Comparison of ENCODE assay signal across 9 cellular contexts in genomic region chr22:43159484-43160178, GRCh38. TPM values are rescaled to one million over a fixed set of nuclear protein-coding genes. Genes with fewer than 3 reads are reported as not detected.
A peak's percentile ranks its signal among the peaks of the same experiment; 100 is the strongest.
DNase-seq lines count a peak whose midpoint lies in the region; ATAC-seq and TF ChIP-seq lines count a peak whose summit lies in the region.
"Had no signal": no experiment of that assay in that cellular context is flagged by ENCODE, and none has a peak within 500 bp of the region (broad histone marks: within the 10 kb centered on the region; RNA-seq: fewer than 3 reads in every experiment).

No MANE protein-coding gene starts in this region.

- H3K9me3 ChIP-seq in neural progenitor cell (ENCODE audit: low read depth) = no peaks in the 10 kb centered on the region

- H3K4me3 ChIP-seq in neural progenitor cell = no peak overlapping the region

- no peak overlapping the region for H2AFZ ChIP-seq in neural progenitor cell (replicated peaks)

- no peaks in the 10 kb centered on the region for H3K4me1 ChIP-seq in neural progenitor cell

- H3K27ac Mint-ChIP-seq in neural progenitor cell = no peak overlapping the region
- H3K27ac Mint-ChIP-seq in activated T-cell treated with anti-CD3 and anti-CD28 coated beads, Interleukin-2, amount 50 U/mL, for 72 hours = no peak overlapping the region

- no peak for ATAC-seq in HG02840 (IDR thresholded peaks at IDR 0.05; ENCODE audit: low FRiP score, unreplicated experiment)
- ATAC-seq in activated T-cell treated with anti-CD3 and anti-CD28 coated beads, Interleukin-2, amount 50 U/mL, for 72 hours (replicated peaks in 1 of 2) = no peak
- ATAC-seq: sciatic nerve had no signal

- no peaks in the 10 kb centered on the region for H3K9me3 Mint-ChIP-seq in neural progenitor cell
- no peaks in the 10 kb centered on the region for H3K9me3 Mint-ChIP-seq in activated T-cell treated with anti-CD3 and anti-CD28 coated beads, Interleukin-2, amount 50 U/mL, for 72 hours

- peaks cover 4% of the 10 kb centered on the region for H3K27me3 Mint-ChIP-seq in neural progenitor cell (ENCODE audit: insufficient read depth, low read depth)
- H3K27me3 Mint-ChIP-seq in activated T-cell treated with anti-CD3 and anti-CD28 coated beads, Interleukin-2, amount 50 U/mL, for 72 hours (ENCODE audit: low read depth) = no peaks in the 10 kb centered on the region

- H3K4me3 Mint-ChIP-seq in neural progenitor cell = no peak overlapping the region
- no peak overlapping the region for H3K4me3 Mint-ChIP-seq in activated T-cell treated with anti-CD3 and anti-CD28 coated beads, Interleukin-2, amount 50 U/mL, for 72 hours

- H3K36me3 ChIP-seq in neural progenitor cell = no peaks in the 10 kb centered on the region

- H3K79me2 ChIP-seq in neural progenitor cell (ENCODE audit: low read depth) = no peaks in the 10 kb centered on the region

- no peak overlapping the region for H3K27ac ChIP-seq in neural progenitor cell

- no peak overlapping the region for H3K4me2 ChIP-seq in neural progenitor cell

- H4K20me1 ChIP-seq in neural progenitor cell (ENCODE audit: low read depth) = no peaks in the 10 kb centered on the region

- TF ChIP-seq CTCF in neural progenitor cell (IDR thresholded peaks at IDR 0.05) = peak; percentile 61

- no peaks in the 10 kb centered on the region for H3K36me3 Mint-ChIP-seq in neural progenitor cell
- peaks cover 0 to 2% of the 10 kb centered on the region in 2 donors for H3K36me3 Mint-ChIP-seq in activated T-cell treated with anti-CD3 and anti-CD28 coated beads, Interleukin-2, amount 50 U/mL, for 72 hours (ENCODE audit: insufficient read depth in 2 of 2)

- no peak overlapping the region for H3K9ac ChIP-seq in neural progenitor cell

- DNase-seq in DMS153 (lab: John Stamatoyannopoulos, UW) = peak; percentile 31
- peak; percentile 40 for DNase-seq in HT-29 (ENCODE audit: low spot score)
- peak; percentile 37 for DNase-seq in dermis blood vessel endothelial cell
- peak; percentile 70 for DNase-seq in neural progenitor cell (ENCODE audit: low spot score)
- DNase-seq in germinal center (ENCODE audit: low spot score) = no peak
- DNase-seq in NCI-H446 (lab: John Stamatoyannopoulos, UW) = no peak
- DNase-seq in activated T-cell treated with anti-CD3 and anti-CD28 coated beads, Interleukin-2, amount 50 U/mL, for 72 hours = no peak

- H3F3A ChIP-seq in neural progenitor cell (ENCODE audit: low read depth) = peaks cover 2% of the 10 kb centered on the region

- peaks cover 9% of the 10 kb centered on the region for H3K4me1 Mint-ChIP-seq in neural progenitor cell
- H3K4me1 Mint-ChIP-seq in activated T-cell treated with anti-CD3 and anti-CD28 coated beads, Interleukin-2, amount 50 U/mL, for 72 hours (ENCODE audit: low read depth) = no peaks in the 10 kb centered on the region

- H3K27me3 ChIP-seq in neural progenitor cell = no peaks in the 10 kb centered on the region

RNA-seq across cellular contexts. Expression of gene TSPO, which starts 8.3 kb away (rescaled TPM):
- total RNA-seq in HT-29 (2014; rRNA removed; shearing (Covaris generic)) = 516 and 532 TPM in 2 replicates
- total RNA-seq in dermis blood vessel endothelial cell (361 and 465 TPM in 2 replicates), neural progenitor cell (ENCODE audit: low replicate concordance) (1.6 and 9.9 TPM in 2 replicates)
- 10 to 100 TPM; 61.5 to 93.8 TPM for total RNA-seq in activated T-cell treated with anti-CD3 and anti-CD28 coated beads, Interleukin-2, amount 50 U/mL, for 72 hours

RNA-seq across cellular contexts. Expression of gene MCAT, which starts 16.4 kb away (rescaled TPM):
- total RNA-seq in HT-29 (2014; rRNA removed; shearing (Covaris generic)) = 40.9 and 43.1 TPM in 2 replicates
- total RNA-seq in dermis blood vessel endothelial cell = 11.7 and 14.8 TPM in 2 replicates
- 10.5 and 25.4 TPM in 2 replicates for total RNA-seq in neural progenitor cell (ENCODE audit: low replicate concordance)
- total RNA-seq in activated T-cell treated with anti-CD3 and anti-CD28 coated beads, Interleukin-2, amount 50 U/mL, for 72 hours = 1 to 10 TPM; 6.7 to 9.7 TPM

RNA-seq across cellular contexts. Expression of gene TTLL12, which starts 27.3 kb away (rescaled TPM):
- total RNA-seq in HT-29 (2014; rRNA removed; shearing (Covaris generic)) = 102 and 110 TPM in 2 replicates
- total RNA-seq in dermis blood vessel endothelial cell (29.4 and 38.0 TPM in 2 replicates), neural progenitor cell (ENCODE audit: low replicate concordance) (27.8 and 73.2 TPM in 2 replicates)
- 10 to 100 TPM; 37.7 to 45.0 TPM for total RNA-seq in activated T-cell treated with anti-CD3 and anti-CD28 coated beads, Interleukin-2, amount 50 U/mL, for 72 hours

RNA-seq across cellular contexts. Expression of gene BIK, which starts 49.1 kb away (rescaled TPM):
- total RNA-seq in HT-29 (2014; rRNA removed; shearing (Covaris generic)) = 3.9 and 4.2 TPM in 2 replicates
- total RNA-seq in dermis blood vessel endothelial cell (1.7 and 1.9 TPM in 2 replicates), neural progenitor cell (ENCODE audit: low replicate concordance) (1.6 and 2.2 TPM in 2 replicates)
- 1 to 10 TPM; 3.2 to 5.0 TPM for total RNA-seq in activated T-cell treated with anti-CD3 and anti-CD28 coated beads, Interleukin-2, amount 50 U/mL, for 72 hours
- total RNA-seq: sciatic nerve had no signal

Comparison
In these comparisons a context has a peak if more than half of its experiments do, and no peak if none do; other contexts are left out.
1. DNase-seq: peak in DMS153 (single experiment), HT-29 (single experiment), dermis blood vessel endothelial cell (single experiment) and neural progenitor cell (single experiment); none in germinal center (single experiment), NCI-H446 (0 of 2) and activated T-cell treated with anti-CD3 and anti-CD28 coated beads, Interleukin-2, amount 50 U/mL, for 72 hours (0 of 2).